8 cellular contexts compared by ENCODE assay signal in the genomic region with DNA sequence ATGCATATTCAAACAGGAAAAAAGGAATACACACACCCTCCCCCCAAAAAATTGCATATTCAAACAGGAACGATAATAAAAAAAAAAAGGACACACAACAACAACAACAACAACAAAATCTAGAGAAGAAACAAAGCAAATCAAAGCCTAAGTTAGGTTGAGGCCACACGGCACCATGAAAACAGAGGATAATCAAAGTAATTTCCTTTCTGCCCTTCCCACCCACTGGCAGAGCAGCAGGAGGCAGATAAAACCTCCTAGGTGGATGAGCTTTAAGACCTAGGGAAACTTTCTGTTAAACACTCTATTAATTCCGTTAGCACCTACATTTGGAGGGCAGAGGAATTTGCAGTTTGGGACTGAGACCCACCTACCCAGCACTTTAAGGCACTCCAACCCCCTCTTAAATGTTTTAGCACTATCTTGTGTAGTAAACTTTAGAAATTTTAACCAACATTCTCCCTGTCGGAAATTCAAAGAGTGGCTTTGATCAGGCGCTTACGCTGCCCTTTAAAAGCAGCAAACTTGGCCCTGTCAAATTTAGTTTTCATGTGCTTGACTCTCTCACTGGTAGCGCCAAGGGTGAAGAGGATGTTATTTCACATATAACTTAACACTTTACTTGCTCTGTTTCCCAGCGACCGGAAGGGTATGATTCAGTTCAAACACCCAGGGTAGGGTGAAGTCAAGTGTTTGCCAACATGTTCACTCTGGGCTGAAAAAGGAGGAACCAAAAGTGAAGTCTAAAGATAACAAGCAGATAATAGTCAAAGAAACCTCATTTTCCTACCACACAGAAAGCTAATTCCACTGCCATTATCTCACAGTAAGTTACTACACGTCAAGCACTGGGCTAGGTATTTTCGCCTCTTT. TPM values are rescaled to one million over a fixed set of nuclear protein-coding genes. Genes with fewer than 3 reads are reported as not detected.
A peak's percentile ranks its signal among the peaks of the same experiment; 100 is the strongest.
DNase-seq lines count a peak whose midpoint lies in the region; ATAC-seq and TF ChIP-seq lines count a peak whose summit lies in the region.

No MANE protein-coding gene starts in this region.

- TF ChIP-seq CTCF in GM10248 (IDR thresholded peaks at IDR 0.05; ENCODE audit: control extremely low read depth, extremely low read depth, low read depth, missing control alignments) (no peak), activated B cell treated with CpG ODN at 0.5 μM for 24 hours (IDR thresholded peaks at IDR 0.05) (no peak), transverse colon (IDR thresholded peaks at IDR 0.05) (no peak)

- H3K4me1 Mint-ChIP-seq in activated B cell treated with CpG ODN at 0.5 μM for 24 hours, result peaks cover 33% of the 10 kb centered on the region

- H3K27ac ChIP-seq in right cardiac atrium (ENCODE audit: low read length) (no peak overlapping the region), transverse colon (peak overlapping the region; percentile 14 to 42 (median 24))

- H3K9me3 ChIP-seq in right cardiac atrium (ENCODE audit: control insufficient read depth, low read length) (no peaks in the 10 kb centered on the region), transverse colon (no peaks in the 10 kb centered on the region)

- H3K9me3 Mint-ChIP-seq in activated B cell treated with CpG ODN at 0.5 μM for 24 hours, result no peaks in the 10 kb centered on the region

- no peak for TF ChIP-seq POLR2A in transverse colon (IDR thresholded peaks at IDR 0.05)

- H3K27ac Mint-ChIP-seq in activated B cell treated with CpG ODN at 0.5 μM for 24 hours, result peak overlapping the region; percentile 83

- ATAC-seq in GM21515 (IDR thresholded peaks at IDR 0.05; ENCODE audit: unreplicated experiment) (peak; percentile 84), activated B cell treated with CpG ODN at 0.5 μM for 24 hours (ENCODE audit: low read depth) (peak; percentile 93), right cardiac atrium (peak; percentile 77 to 86)

- peak; percentile 68 for DNase-seq in GM10248 (ENCODE audit: extremely low spot score)
- DNase-seq in HT-29 (ENCODE audit: low spot score), result peak; percentile 70
- no peak for DNase-seq in activated B cell treated with CpG ODN at 0.5 μM for 24 hours
- no peak for DNase-seq in right cardiac atrium
- no peak for DNase-seq in transverse colon
- DNase-seq in COLO668 (lab: John Stamatoyannopoulos, UW; ENCODE audit: unreplicated experiment), result no peak
- DNase-seq in NCI-H2081 (lab: John Stamatoyannopoulos, UW), result no peak

- 40% methylated on average over 11 of the region's 11 CpGs for WGBS in right cardiac atrium
- WGBS in transverse colon (ENCODE audit: low coverage in 1 of 2), 2 donors, result 55 to 64% methylated on average over 8 to 11 of the region's 11 CpGs

- peak overlapping the region; percentile 58 for H3K4me3 Mint-ChIP-seq in activated B cell treated with CpG ODN at 0.5 μM for 24 hours

- H3K36me3 Mint-ChIP-seq in activated B cell treated with CpG ODN at 0.5 μM for 24 hours (ENCODE audit: low read depth), result peaks cover 10% of the 10 kb centered on the region

- TF ChIP-seq EP300 in transverse colon (IDR thresholded peaks at IDR 0.05; ENCODE audit: low read depth), result no peak

- intact Hi-C loops in activated B cell treated with CpG ODN at 0.5 μM for 24 hours (cut with micrococcal nuclease) (loop anchor here (1.0 to 10.0 kb wide), 4 partner anchors 8 to 1213 kb away; partner anchors contain the start of gene HEXB), right cardiac atrium (cut with DNase I) (no loop called here), transverse colon (cut with DNase I; ENCODE audit: low total_unique reads) (no loop called here)

- POLR2A ChIA-PET in GM10248 (lab: Yijun Ruan, JAX) (interaction anchor here (0.6 kb wide), 1 partner anchor 677 kb away, joined by 3 read pairs; no protein-coding TSS in a partner anchor), activated B cell treated with CpG ODN at 0.5 μM for 24 hours (lab: Charles Lee) (interaction anchor here (1.0 to 4.2 kb wide), 3 partner anchors 10 to 141 kb away, joined by 3 to 42 read pairs (median 5); partner anchors contain the start of genes ENC1, GFM2 and NSA2)

- no peaks in the 10 kb centered on the region for H3K27me3 Mint-ChIP-seq in activated B cell treated with CpG ODN at 0.5 μM for 24 hours

- CTCF ChIA-PET in GM10248 (lab: Yijun Ruan, JAX) (no interaction called here), activated B cell treated with CpG ODN at 0.5 μM for 24 hours (lab: Charles Lee) (interaction anchor here (0.9 to 1.0 kb wide), 2 partner anchors 9 to 11 kb away, joined by 3 to 4 read pairs; partner anchors contain the start of gene ENC1)

- in situ Hi-C loops in transverse colon (cut with MboI; ENCODE audit: low pct_ligation_motif_present in 1 of 4, low pct_unique_long_range_greater_than_20kb in 1 of 4, low sequenced_read_pairs in 3 of 4), result loop anchor here in 3 of 4 donors (25.0 kb wide), 4 partner anchors 219 to 594 kb away; no protein-coding TSS in a partner anchor

- H3K27me3 ChIP-seq in right cardiac atrium (ENCODE audit: control insufficient read depth, insufficient read depth) (no peaks in the 10 kb centered on the region), transverse colon (no peaks in the 10 kb centered on the region)

- H3K4me3 ChIP-seq in right cardiac atrium (ENCODE audit: low read length), result no peak overlapping the region
- no peak overlapping the region for H3K4me3 ChIP-seq in transverse colon

- H3K36me3 ChIP-seq in transverse colon, result no peaks in the 10 kb centered on the region

- H3K4me1 ChIP-seq in right cardiac atrium (ENCODE audit: control insufficient read depth, insufficient read depth, low read length) (peaks cover 14% of the 10 kb centered on the region), transverse colon (peaks cover 0 to 28% (median 20%) of the 10 kb centered on the region in 4 donors)

RNA-seq across cellular contexts. Expression of gene ENC1, which starts 9.2 kb away (rescaled TPM):
- 397 and 427 TPM in 2 replicates for total RNA-seq in HT-29 (2014; rRNA removed; shearing (Covaris generic))
- total RNA-seq in activated B cell treated with CpG ODN at 0.5 μM for 24 hours (6.6 and 7.2 TPM in 2 replicates), right cardiac atrium (10 to 100 TPM in 1 of 4 donors, 1 to 10 TPM in 3; 5.3 to 14.9 (median 7.0) TPM), transverse colon (10 to 100 TPM; 14.9 to 26.9 (median 22.0) TPM)
- polyA plus RNA-seq in right cardiac atrium, result 2.9 TPM

RNA-seq across cellular contexts. Expression of gene HEXB, which starts 53.7 kb away (rescaled TPM):
- 224 and 238 TPM in 2 replicates for total RNA-seq in HT-29 (2014; rRNA removed; shearing (Covaris generic))
- 34.5 and 43.2 TPM in 2 replicates for total RNA-seq in activated B cell treated with CpG ODN at 0.5 μM for 24 hours
- total RNA-seq in right cardiac atrium, result 10 to 100 TPM; 76.7 to 84.3 (median 81.7) TPM
- polyA plus RNA-seq in right cardiac atrium, result 63.0 TPM
- 100 to 1,000 TPM; 143 to 235 (median 168) TPM for total RNA-seq in transverse colon

Comparison
In these comparisons a context has a peak if more than half of its experiments do, and no peak if none do; other contexts are left out.
1. DNase-seq: peak in GM10248 (single experiment) and HT-29 (single experiment); none in activated B cell treated with CpG ODN at 0.5 μM for 24 hours (single experiment), right cardiac atrium (0 of 3), transverse colon (single experiment), COLO668 (single experiment) and NCI-H2081 (0 of 2).
2. RNA of gene ENC1, which starts 9.2 kb away (total RNA-seq): 397 to 427 TPM in HT-29; 14.9 to 26.9 TPM in transverse colon, 5.3 to 14.9 TPM in right cardiac atrium and 6.6 to 7.2 TPM in activated B cell treated with CpG ODN at 0.5 μM for 24 hours; every median in the first group is over 10 times any median in the second.
3. Peak in every context shown above with its lines, with median percentiles within 50 percentile points of each other: ATAC-seq.